1 cellular context compared by ENCODE assay signal in genomic region chr21:31609081-31609480, GRCh38.
TF ChIP-seq lines count a peak whose summit lies in the region.

No MANE protein-coding gene starts in this region.

TF ChIP-seq in IMR-90, 13 proteins besides CTCF, POLR2A, EP300 and RAD21 (continued from another document):
- TF ChIP-seq MXI1 (IDR thresholded peaks at IDR 0.05; ENCODE audit: borderline replicate concordance, low read depth, low read length) = no peak
- TF ChIP-seq ELK1 (IDR thresholded peaks at IDR 0.05; ENCODE audit: borderline replicate concordance, low read depth, low read length) = no peak
- no peak for TF ChIP-seq USF2 (IDR thresholded peaks at IDR 0.05; ENCODE audit: low read depth, low read length)
- no peak for TF ChIP-seq SMC3 (IDR thresholded peaks at IDR 0.05; ENCODE audit: low read depth, low read length)
- TF ChIP-seq CHD1 (IDR thresholded peaks at IDR 0.05; ENCODE audit: low read depth, low read length) = no peak
